8 cellular contexts compared by ENCODE assay signal in genomic region chr16:22189473-22190168, GRCh38. TPM values are rescaled to one million over a fixed set of nuclear protein-coding genes. Genes with fewer than 3 reads are reported as not detected.
DNase-seq lines count a peak whose midpoint lies in the region; ATAC-seq and TF ChIP-seq lines count a peak whose summit lies in the region.

No MANE protein-coding gene starts in this region.

- intact Hi-C loops in Panc1 (cut with micrococcal nuclease; ENCODE audit: unreplicated experiment): loop anchor here (2.0 to 5.0 kb wide), 2 partner anchors 92 to 189 kb away; partner anchors contain the start of gene PDZD9

- no peak for TF ChIP-seq CTCF in Panc1 (IDR thresholded peaks at IDR 0.05)

- H3K27ac ChIP-seq in Panc1 (ENCODE audit: low read length) (no peak overlapping the region), iPS DF 6.9 (ENCODE audit: low read length) (no peak overlapping the region)

- ATAC-seq in Panc1 (0 out of 2 replicates have a peak, but pooled peaks have one; percentile 0), GM18867 (IDR thresholded peaks at IDR 0.05; ENCODE audit: unreplicated experiment) (no peak), GM18873 (IDR thresholded peaks at IDR 0.05; ENCODE audit: low FRiP score, unreplicated experiment) (no peak)

- H3K4me3 ChIP-seq in HAP-1: peak overlapping the region; percentile 57
- peak overlapping the region; percentile 61 to 65 for H3K4me3 ChIP-seq in Panc1 (ENCODE audit: low read depth in 2 of 2, low read length in 2 of 2)
- peak overlapping the region; percentile 63 for H3K4me3 ChIP-seq in iPS DF 6.9 (ENCODE audit: low read length)

- DNase-seq in DMS53 treated with DMSO at 0.1 percent for 48 hours (lab: John Stamatoyannopoulos, UW; ENCODE audit: unreplicated experiment) (peak; percentile 39), HAP-1 (ENCODE audit: low spot score in 2 of 2) (no peak), Panc1 (ENCODE audit: low read depth, low spot score) (no peak), iPS DF 6.9 (ENCODE audit: low read depth, low spot score) (no peak)
- DNase-seq in activated naive CD8-positive, alpha-beta T cell treated with anti-CD3 and anti-CD28 coated beads, Interleukin-2, amount 50 U/mL, for 16 hours (ENCODE audit: low read depth, low spot score): peak; percentile 75
- DNase-seq in stimulated activated CD4-positive, alpha-beta T cell treated with anti-CD3 and anti-CD28 coated beads, Interleukin-12 subunit alpha, Interleukin-12 subunit beta, amount 100 ng/mL, for 4 hours: peak; percentile 82

- H3K27me3 ChIP-seq in HAP-1 (ENCODE audit: low read depth) (no peaks in the 10 kb centered on the region), Panc1 (ENCODE audit: control insufficient read depth, insufficient read depth, low read length) (no peaks in the 10 kb centered on the region), iPS DF 6.9 (ENCODE audit: control insufficient read depth, insufficient read depth, low read length) (no peaks in the 10 kb centered on the region)

- in situ Hi-C loops in HAP-1 (cut with MboI; ENCODE audit: low sequenced_read_pairs): no loop called here
- in situ Hi-C loops in Panc1 (cut with HindIII; ENCODE audit: low pct_unique_long_range_greater_than_20kb, low sequenced_read_pairs): loop anchor here (25.0 kb wide), 1 partner anchor 102 kb away; the partner anchor contains the start of gene VWA3A

- no TSS peak for BruUV-seq in Panc1 (replicated peaks; lab: Mats Ljungman, UMichigan)

- POLR2A ChIA-PET in Panc1 (lab: Charles Lee): no interaction called here

- no CpG with 5 or more reads among the region's 27 CpGs for WGBS in iPS DF 6.9 (ENCODE audit: insufficient coverage, insufficient read length)

- no peaks in the 10 kb centered on the region for H3K36me3 ChIP-seq in HAP-1 (replicated peaks)
- H3K36me3 ChIP-seq in Panc1 (ENCODE audit: control insufficient read depth, insufficient read depth, low read length): no peaks in the 10 kb centered on the region
- H3K36me3 ChIP-seq in iPS DF 6.9 (ENCODE audit: control insufficient read depth, insufficient read depth, low read length): no peaks in the 10 kb centered on the region

- CTCF ChIA-PET in Panc1 (lab: Charles Lee): interaction anchor here (0.6 to 2.8 kb wide), 7 partner anchors 90 to 351 kb away, joined by 5 to 27 read pairs (median 7); no protein-coding TSS in a partner anchor

- no peaks in the 10 kb centered on the region for H3K9me3 ChIP-seq in HAP-1
- no peaks in the 10 kb centered on the region for H3K9me3 ChIP-seq in Panc1 (ENCODE audit: control insufficient read depth, insufficient read depth, low read depth, low read length)
- H3K9me3 ChIP-seq in iPS DF 6.9 (ENCODE audit: control insufficient read depth, insufficient read depth, low read length): no peaks in the 10 kb centered on the region

- H3K4me1 ChIP-seq in HAP-1: peaks cover 15% of the 10 kb centered on the region
- H3K4me1 ChIP-seq in Panc1 (ENCODE audit: control insufficient read depth, insufficient read depth, low read length): peaks cover 26% of the 10 kb centered on the region
- H3K4me1 ChIP-seq in iPS DF 6.9 (ENCODE audit: control insufficient read depth, insufficient read depth, low read length): peaks cover 7% of the 10 kb centered on the region

RNA-seq across cellular contexts. Expression of gene EEF2K, which starts 16.5 kb away (rescaled TPM):
- total RNA-seq in Panc1 (2021; ENCODE audit: unreplicated experiment): 15.0 TPM
- 9.8 TPM for polyA plus RNA-seq in Panc1 (2012; ENCODE audit: insufficient read length)

RNA-seq across cellular contexts. Expression of gene SDR42E2, which starts 27.3 kb away (rescaled TPM):
- total RNA-seq in Panc1 (2021; ENCODE audit: unreplicated experiment): 0.05 TPM
- not detected for polyA plus RNA-seq in Panc1 (2012; ENCODE audit: insufficient read length)

Comparison
In these comparisons a context has a peak if more than half of its experiments do, and no peak if none do; other contexts are left out.
1. DNase-seq: peak in DMS53 treated with DMSO at 0.1 percent for 48 hours (single experiment), activated naive CD8-positive, alpha-beta T cell treated with anti-CD3 and anti-CD28 coated beads, Interleukin-2, amount 50 U/mL, for 16 hours (single experiment) and stimulated activated CD4-positive, alpha-beta T cell treated with anti-CD3 and anti-CD28 coated beads, Interleukin-12 subunit alpha, Interleukin-12 subunit beta, amount 100 ng/mL, for 4 hours (single experiment); none in HAP-1 (0 of 2), Panc1 (single experiment) and iPS DF 6.9 (single experiment).
2. Peak in every context shown above with its lines, with median percentiles within 50 percentile points of each other: H3K4me3 ChIP-seq.